Comparison of ENCODE assay signal across 18 cellular contexts in genomic region chr2:231223001-231223375, GRCh38. TPM values are rescaled to one million over a fixed set of nuclear protein-coding genes. Genes with fewer than 3 reads are reported as not detected.
A peak's percentile ranks its signal among the peaks of the same experiment; 100 is the strongest.
DNase-seq lines count a peak whose midpoint lies in the region; ATAC-seq and TF ChIP-seq lines count a peak whose summit lies in the region.
"Had no signal": no experiment of that assay in that cellular context is flagged by ENCODE, and none has a peak within 500 bp of the region (broad histone marks: within the 10 kb centered on the region; RNA-seq: fewer than 3 reads in every experiment).

No MANE protein-coding gene starts in this region.

- H3K27me3 ChIP-seq in muscle layer of colon (ENCODE audit: control insufficient read depth in 1 of 2, insufficient read depth in 2 of 2, low read length in 2 of 2) (no peaks in the 10 kb centered on the region), tibial nerve (no peaks in the 10 kb centered on the region), body of pancreas (no peaks in the 10 kb centered on the region)
- H3K27me3 ChIP-seq: suprapubic skin had no signal

- TF ChIP-seq POLR2A in tibial nerve (IDR thresholded peaks at IDR 0.05) (no peak), body of pancreas (IDR thresholded peaks at IDR 0.05) (no peak)

- no peak overlapping the region for H3K9ac ChIP-seq in muscle layer of colon (ENCODE audit: low read length)

- H3K4me1 ChIP-seq in muscle layer of colon (ENCODE audit: insufficient read depth, low read length): peaks cover 25% of the 10 kb centered on the region
- peaks cover 0 to 19% (median 4%) of the 10 kb centered on the region in 4 donors for H3K4me1 ChIP-seq in tibial nerve
- no peaks in the 10 kb centered on the region for H3K4me1 ChIP-seq in body of pancreas

- no peaks in the 10 kb centered on the region for H3K36me3 ChIP-seq in muscle layer of colon (ENCODE audit: insufficient read depth, low read length)
- peaks cover 0 to 18% (median 0%) of the 10 kb centered on the region in 3 donors for H3K36me3 ChIP-seq in tibial nerve
- H3K36me3 ChIP-seq in body of pancreas (replicated peaks in 1 of 2; ENCODE audit: insufficient read depth in 1 of 2, low read depth in 2 of 2): no peaks in the 10 kb centered on the region
- H3K36me3 ChIP-seq: suprapubic skin had no signal

- intact Hi-C loops in body of pancreas (cut with DNase I): loop anchor here (10.0 kb wide), 1 partner anchor 192 kb away; no protein-coding TSS in a partner anchor

- H3K4me3 ChIP-seq in coronary artery: no peak overlapping the region
- H3K4me3 ChIP-seq in muscle layer of colon (ENCODE audit: low read depth in 1 of 2, low read length in 2 of 2): peak overlapping the region in 1 of 2 donors; percentile 25
- H3K4me3 ChIP-seq in tibial nerve: no peak overlapping the region
- no peak overlapping the region for H3K4me3 ChIP-seq in body of pancreas
- H3K4me3 ChIP-seq: lower lobe of right lung, suprapubic skin had no signal

- DNase-seq in NCI-H1048 (lab: John Stamatoyannopoulos, UW) (peak; percentile 1), coronary artery (ENCODE audit: low spot score) (no peak), tibial nerve (ENCODE audit: low spot score in 2 of 2) (no peak), NCI-H446 (lab: John Stamatoyannopoulos, UW) (no peak), body of pancreas (no peak)
- no peak for DNase-seq in effector CD4-positive, alpha-beta T cell
- DNase-seq: activated CD4-positive, alpha-beta T cell treated with anti-CD3 and anti-CD28 coated beads, Interleukin-2, amount 10 ng/mL, durations not matched to agents 7 days and 5 days; central memory CD4-positive, alpha-beta T cell; DMS79; effector memory CD8-positive, alpha-beta T cell; lower lobe of right lung; NCI-H2029 treated with DMSO at 0.1 percent for 48 hours; NCI-H524 had no signal

- peak overlapping the region; percentile 59 to 77 for H3K27ac ChIP-seq in coronary artery
- H3K27ac ChIP-seq in muscle layer of colon (ENCODE audit: low read depth, low read length): peak overlapping the region; percentile 56
- H3K27ac ChIP-seq in tibial nerve: peak overlapping the region; percentile 13 to 80 (median 54)
- no peak overlapping the region for H3K27ac ChIP-seq in body of pancreas
- H3K27ac ChIP-seq: HL-60, lower lobe of right lung, suprapubic skin had no signal

- 76 to 77% methylated on average over 3 of the region's 3 CpGs for WGBS in tibial nerve, 2 donors
- 69 to 77% methylated on average over 3 of the region's 3 CpGs for WGBS in body of pancreas, 2 donors

- H3K9me3 ChIP-seq in muscle layer of colon (ENCODE audit: low read length) (no peaks in the 10 kb centered on the region), tibial nerve (no peaks in the 10 kb centered on the region), body of pancreas (no peaks in the 10 kb centered on the region)
- H3K9me3 ChIP-seq: lower lobe of right lung, suprapubic skin had no signal

- ATAC-seq in GM21526 (IDR thresholded peaks at IDR 0.05; ENCODE audit: low FRiP score, unreplicated experiment) (no peak), body of pancreas (no peak)
- ATAC-seq: effector memory CD8-positive, alpha-beta T cell; natural killer cell treated with Interleukin-12 subunit alpha and Interleukin-12 subunit beta and Interleukin-15 and Interleukin-18, amount 100 ng/mL, for 72 hours had no signal

- TF ChIP-seq CTCF in coronary artery (IDR thresholded peaks at IDR 0.05) (no peak), tibial nerve (IDR thresholded peaks at IDR 0.05) (no peak), body of pancreas (IDR thresholded peaks at IDR 0.05) (no peak)

- TF ChIP-seq EP300 in tibial nerve (IDR thresholded peaks at IDR 0.05): no peak

RNA-seq across cellular contexts. Expression of gene ARMC9, which starts 24.6 kb away (rescaled TPM):
- total RNA-seq in tibial nerve (10 to 100 TPM in 3 of 4 donors, 1 to 10 TPM in 1; 8.7 to 30.0 (median 18.6) TPM), body of pancreas (10 to 100 TPM in 1 of 2 donors, 1 to 10 TPM in 1; 6.9 to 10.1 TPM)

Comparison
In these comparisons a context has a peak if more than half of its experiments do, and no peak if none do; other contexts are left out.
1. H3K27ac ChIP-seq: peak in coronary artery (2 of 2), muscle layer of colon (single experiment) and tibial nerve (4 of 4); none in body of pancreas (0 of 4).